ENCODE assay signal across 8 cellular contexts in genomic region chr7:23680417-23681405, GRCh38. TPM values are rescaled to one million over a fixed set of nuclear protein-coding genes. Genes with fewer than 3 reads are reported as not detected.
A peak's percentile ranks its signal among the peaks of the same experiment; 100 is the strongest.
DNase-seq lines count a peak whose midpoint lies in the region; ATAC-seq and TF ChIP-seq lines count a peak whose summit lies in the region.

No MANE protein-coding gene starts in this region.

- no peaks in the 10 kb centered on the region for H3K9me3 Mint-ChIP-seq in activated naive CD8-positive, alpha-beta T cell (ENCODE audit: low read depth)

- peaks cover 17% of the 10 kb centered on the region for H3K4me1 Mint-ChIP-seq in activated naive CD8-positive, alpha-beta T cell (ENCODE audit: low read depth)

- H3K4me2 ChIP-seq in osteoblast (ENCODE audit: insufficient read depth, low read length) = peak overlapping the region; percentile 97

- H3K79me2 ChIP-seq in osteoblast (ENCODE audit: insufficient read depth, low read length) = no peaks in the 10 kb centered on the region

- intact Hi-C loops in Right ventricle myocardium superior (cut with DNase I) = no loop called here

- H3K36me3 ChIP-seq in osteoblast (ENCODE audit: insufficient read depth, low read length) (no peaks in the 10 kb centered on the region), upper lobe of left lung (no peaks in the 10 kb centered on the region)

- H3K27me3 ChIP-seq in osteoblast (ENCODE audit: insufficient read depth, low read length) (no peaks in the 10 kb centered on the region), upper lobe of left lung (peaks cover 0 to 1% (median 0%) of the 10 kb centered on the region in 4 donors)

- peak in 2 of 4 donors; percentile 34 to 35 for TF ChIP-seq POLR2A in upper lobe of left lung (IDR thresholded peaks at IDR 0.05)

- H2AFZ ChIP-seq in osteoblast (ENCODE audit: low read length) = peak overlapping the region; percentile 98

- DNase-seq in A172 (ENCODE audit: low spot score) (peak; percentile 60), OCI-M1 (lab: John Stamatoyannopoulos, UW) (peak; percentile 28), Right ventricle myocardium superior (peak; percentile 74), osteoblast (ENCODE audit: insufficient read length, low spot score, missing footprints) (peak; percentile 83), upper lobe of left lung (peak; percentile 81 to 82)

- H3K27ac ChIP-seq in osteoblast (ENCODE audit: low read depth, low read length) (no peak overlapping the region), upper lobe of left lung (peak overlapping the region; percentile 81 to 91 (median 84))

- peak overlapping the region; percentile 61 for H3K27ac Mint-ChIP-seq in activated naive CD8-positive, alpha-beta T cell

- peak overlapping the region; percentile 91 for H3K4me3 Mint-ChIP-seq in activated naive CD8-positive, alpha-beta T cell

- no peaks in the 10 kb centered on the region for H4K20me1 ChIP-seq in osteoblast (ENCODE audit: insufficient read depth, low read length)

- H3K36me3 Mint-ChIP-seq in activated naive CD8-positive, alpha-beta T cell = no peaks in the 10 kb centered on the region

- TF ChIP-seq CTCF in osteoblast (IDR thresholded peaks at IDR 0.05; ENCODE audit: extremely low read depth, low read depth, low read length) (no peak), upper lobe of left lung (IDR thresholded peaks at IDR 0.05) (no peak)

- ATAC-seq in GM18867 (IDR thresholded peaks at IDR 0.05; ENCODE audit: unreplicated experiment) = peak; percentile 30
- peak; percentile 50 for ATAC-seq in HG03159 (IDR thresholded peaks at IDR 0.05; ENCODE audit: unreplicated experiment)
- ATAC-seq in Right ventricle myocardium superior (ENCODE audit: poor library complexity) = peak; percentile 80
- ATAC-seq in upper lobe of left lung (ENCODE audit: low FRiP score in 2 of 2) = peak; percentile 87 to 88

- H3K27me3 Mint-ChIP-seq in activated naive CD8-positive, alpha-beta T cell = no peaks in the 10 kb centered on the region

- no peaks in the 10 kb centered on the region for H3K9me3 ChIP-seq in osteoblast (ENCODE audit: low read depth, low read length)
- no peaks in the 10 kb centered on the region for H3K9me3 ChIP-seq in upper lobe of left lung

- no peaks in the 10 kb centered on the region for H3K4me1 ChIP-seq in osteoblast (ENCODE audit: insufficient read depth, low read length)
- H3K4me1 ChIP-seq in upper lobe of left lung = peaks cover 6 to 17% (median 8%) of the 10 kb centered on the region in 4 donors

- no peak for TF ChIP-seq EP300 in upper lobe of left lung (IDR thresholded peaks at IDR 0.05)

- peak overlapping the region; percentile 77 for H3K4me3 ChIP-seq in osteoblast (ENCODE audit: insufficient read depth, low read length)
- peak overlapping the region; percentile 62 to 84 (median 80) for H3K4me3 ChIP-seq in upper lobe of left lung

- 7 to 10% methylated on average over 13 to 41 of the region's 42 CpGs for WGBS in upper lobe of left lung, 2 donors

RNA-seq across cellular contexts. Expression of gene FAM221A, which starts 0.7 kb away (rescaled TPM):
- 14.2 and 16.6 TPM in 2 replicates for total RNA-seq in A172 (2014; rRNA removed; shearing (Covaris generic))
- total RNA-seq in Right ventricle myocardium superior = 2.3 TPM
- total RNA-seq in osteoblast = 0.72 and 1.8 TPM in 2 replicates
- total RNA-seq in upper lobe of left lung = 10 to 100 TPM in 4 of 6 donors, 1 to 10 TPM in 2; 7.9 to 19.4 (median 11.2) TPM

RNA-seq across cellular contexts. Expression of gene STK31, which starts 29.3 kb away (rescaled TPM):
- 0.07 and 0.45 TPM in 2 replicates for total RNA-seq in A172 (2014; rRNA removed; shearing (Covaris generic))
- not detected for total RNA-seq in Right ventricle myocardium superior
- total RNA-seq in osteoblast = under 0.01 TPM in 1 of 2 replicates, not detected in the other
- total RNA-seq in upper lobe of left lung = 1 to 10 TPM in 3 of 6 donors, under 1 TPM in 3; 0.44 to 4.2 (median 1.0) TPM

Comparison
In these comparisons a context has a peak if more than half of its experiments do, and no peak if none do; other contexts are left out.
1. DNase-seq: peak in every context shown above with its lines; median percentile 83 in osteoblast; 82 in upper lobe of left lung; 74 in Right ventricle myocardium superior; 60 in A172; 28 in OCI-M1.
2. ATAC-seq: peak in every context shown above with its lines; median percentile 88 in upper lobe of left lung; 80 in Right ventricle myocardium superior; 50 in HG03159; 30 in GM18867.